Comparison of ENCODE assay signal across 8 cellular contexts in the genomic region with DNA sequence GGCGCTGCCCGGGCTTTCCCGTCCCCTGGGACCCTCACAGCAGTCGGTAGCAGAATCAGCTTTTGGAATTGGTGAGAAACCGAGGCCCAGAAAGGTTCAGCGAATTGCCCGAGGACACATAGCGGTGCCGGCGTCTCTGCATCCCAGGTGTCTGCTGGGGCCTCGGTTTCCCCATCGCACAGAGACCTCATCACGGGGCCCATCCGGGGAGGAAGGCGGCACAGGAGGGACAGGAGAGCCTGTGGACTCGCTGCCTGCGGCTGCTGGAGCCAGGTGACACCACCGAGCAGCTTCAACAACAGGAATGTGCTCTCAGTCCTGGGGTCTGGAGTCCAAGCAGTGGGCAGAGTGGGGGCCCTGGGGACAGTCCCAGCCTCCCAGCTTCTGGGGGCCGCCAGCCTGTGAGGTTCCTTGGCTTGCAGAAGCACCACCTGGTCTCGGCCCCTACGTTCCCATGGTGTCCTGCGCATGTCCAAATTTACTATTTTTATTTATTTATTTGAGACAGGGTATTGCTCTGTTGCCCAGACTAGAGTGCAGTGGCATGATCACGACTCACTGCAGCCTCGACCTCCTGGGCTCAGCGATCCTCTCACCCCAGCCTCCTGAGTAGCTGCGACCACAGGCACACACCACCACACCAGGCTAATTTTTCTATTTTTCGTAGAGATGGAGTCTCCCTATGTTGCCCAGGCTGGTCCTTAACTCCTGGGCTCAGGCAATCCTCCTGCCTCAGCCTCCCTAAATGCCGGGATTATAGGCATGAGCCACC. TPM values are rescaled to one million over a fixed set of nuclear protein-coding genes. Genes with fewer than 3 reads are reported as not detected.
A peak's percentile ranks its signal among the peaks of the same experiment; 100 is the strongest.
DNase-seq lines count a peak whose midpoint lies in the region; TF ChIP-seq lines count a peak whose summit lies in the region.

No MANE protein-coding gene starts in this region.

- 0 out of 2 replicates have a peak, but pooled peaks cover 7% of the 10 kb centered on the region for H4K20me1 ChIP-seq in KMS-11 (ENCODE audit: insufficient read depth)

- H3K4me3 Mint-ChIP-seq in neural crest cell: peak overlapping the region; percentile 87

- H2AFZ ChIP-seq in KMS-11 (ENCODE audit: low read depth): peak overlapping the region; percentile 64; the same call in 1 of the 2 replicates

- H3K4me3 ChIP-seq in BE2C (ENCODE audit: low read depth, low read length) (peak overlapping the region; percentile 50), KMS-11 (IDR thresholded peaks at IDR 0.05; ENCODE audit: insufficient read depth, low read depth, low read length) (peak overlapping the region; percentile 32), dorsolateral prefrontal cortex (peak overlapping the region; percentile 61 to 100 (median 98))

- peaks cover 5% of the 10 kb centered on the region for H3K4me1 ChIP-seq in BE2C
- H3K4me1 ChIP-seq in KMS-11 (ENCODE audit: low read depth, poor library complexity, severe bottlenecking): peaks cover 37% of the 10 kb centered on the region

- TF ChIP-seq CTCF in BE2C (IDR thresholded peaks at IDR 0.05; ENCODE audit: low read depth, low read length): no peak
- no peak for TF ChIP-seq CTCF in KMS-11 (conservative IDR thresholded peaks at IDR 0.05; ENCODE audit: low read depth, low read length)
- TF ChIP-seq CTCF in dorsolateral prefrontal cortex (IDR thresholded peaks at IDR 0.05 in 54 of 56, conservative IDR thresholded peaks at IDR 0.05 in 2 of 56; ENCODE audit: low read depth in 1 of 56, partially characterized antibody in 56 of 56): no peak
- no peak for TF ChIP-seq CTCF in neural crest cell (conservative IDR thresholded peaks at IDR 0.05)

- H3K27ac ChIP-seq in KMS-11: no peak overlapping the region
- peak overlapping the region in 28 of 59 donors; percentile 11 to 98 (median 90) for H3K27ac ChIP-seq in dorsolateral prefrontal cortex

- H3K27me3 ChIP-seq in BE2C (no peaks in the 10 kb centered on the region), KMS-11 (ENCODE audit: insufficient read depth, low read depth) (no peaks in the 10 kb centered on the region; the same call in 1 of the 2 replicates), dorsolateral prefrontal cortex (no peaks in the 10 kb centered on the region)

- H3K36me3 ChIP-seq in BE2C (peaks cover 26% of the 10 kb centered on the region), KMS-11 (ENCODE audit: insufficient read depth) (no peaks in the 10 kb centered on the region)

- no peaks in the 10 kb centered on the region for H3K36me3 Mint-ChIP-seq in neural crest cell (ENCODE audit: low read depth)

- H3K79me2 ChIP-seq in KMS-11 (ENCODE audit: insufficient read depth, low read depth): peaks cover 43% of the 10 kb centered on the region

- intact Hi-C loops in dorsolateral prefrontal cortex (cut with DNase I): loop anchor here in 1 of 2 donors (2.0 to 10.0 kb wide), 2 partner anchors 21 to 161 kb away; partner anchors contain the start of gene ADAP1

- peaks cover 32% of the 10 kb centered on the region for H3K4me1 Mint-ChIP-seq in neural crest cell

- H3K9me3 ChIP-seq in BE2C: no peaks in the 10 kb centered on the region

- H3K9ac ChIP-seq in KMS-11: no peak overlapping the region

- H3K27ac Mint-ChIP-seq in neural crest cell (ENCODE audit: unreplicated experiment): no peak overlapping the region

- no peaks in the 10 kb centered on the region for H3K9me3 Mint-ChIP-seq in neural crest cell

- H3K27me3 Mint-ChIP-seq in neural crest cell (ENCODE audit: low read depth): peaks cover 2% of the 10 kb centered on the region

- DNase-seq in BE2C (no peak), dorsolateral prefrontal cortex (no peak), neural crest cell (ENCODE audit: low read depth, low spot score) (no peak), NCI-H1436 (lab: John Stamatoyannopoulos, UW) (no peak), NCI-H524 treated with DMSO at 0.1 percent for 48 hours (lab: John Stamatoyannopoulos, UW) (no peak), NCI-H226 (no peak), NCI-H446 (lab: John Stamatoyannopoulos, UW) (no peak)

- H3K4me2 ChIP-seq in KMS-11: peak overlapping the region; percentile 35; the same call in 1 of the 2 replicates

RNA-seq across cellular contexts. Expression of gene COX19, which starts 0.5 kb away (rescaled TPM):
- polyA plus RNA-seq in BE2C (2012; ENCODE audit: insufficient read depth, insufficient read length, low read depth): 18.8 TPM
- total RNA-seq in dorsolateral prefrontal cortex: 10 to 100 TPM; 11.2 to 38.9 (median 18.5) TPM
- 12.7 and 13.1 TPM in 2 replicates for total RNA-seq in neural crest cell

RNA-seq across cellular contexts. Expression of gene CYP2W1, which starts 7.1 kb away (rescaled TPM):
- 0.19 TPM for polyA plus RNA-seq in BE2C (2012; ENCODE audit: insufficient read depth, insufficient read length, low read depth)
- total RNA-seq in dorsolateral prefrontal cortex (under 1 TPM in 4 of 120 experiments, not detected in 116; 0.24 to 0.52 (median 0.33) TPM), neural crest cell (not detected in 2 replicates)

RNA-seq across cellular contexts. Expression of gene ADAP1, which starts 21.4 kb away (rescaled TPM):
- 37.8 TPM for polyA plus RNA-seq in BE2C (2012; ENCODE audit: insufficient read depth, insufficient read length, low read depth)
- total RNA-seq in dorsolateral prefrontal cortex: 100 to 1,000 TPM in 118 of 120 experiments, 10 to 100 TPM in 2; 97.0 to 199 (median 136) TPM
- total RNA-seq in neural crest cell: 5.2 and 6.4 TPM in 2 replicates

Comparison
In these comparisons a context has a peak if more than half of its experiments do, and no peak if none do; other contexts are left out.
1. H3K4me3 ChIP-seq: peak in every context shown above with its lines; median percentile 98 in dorsolateral prefrontal cortex; 50 in BE2C; 32 in KMS-11.
2. RNA of gene ADAP1, which starts 21.4 kb away (total RNA-seq): 97.0 to 199 TPM in dorsolateral prefrontal cortex; 5.2 to 6.4 TPM in neural crest cell; every median in the first group is over 10 times any median in the second.